In the genomic region with DNA sequence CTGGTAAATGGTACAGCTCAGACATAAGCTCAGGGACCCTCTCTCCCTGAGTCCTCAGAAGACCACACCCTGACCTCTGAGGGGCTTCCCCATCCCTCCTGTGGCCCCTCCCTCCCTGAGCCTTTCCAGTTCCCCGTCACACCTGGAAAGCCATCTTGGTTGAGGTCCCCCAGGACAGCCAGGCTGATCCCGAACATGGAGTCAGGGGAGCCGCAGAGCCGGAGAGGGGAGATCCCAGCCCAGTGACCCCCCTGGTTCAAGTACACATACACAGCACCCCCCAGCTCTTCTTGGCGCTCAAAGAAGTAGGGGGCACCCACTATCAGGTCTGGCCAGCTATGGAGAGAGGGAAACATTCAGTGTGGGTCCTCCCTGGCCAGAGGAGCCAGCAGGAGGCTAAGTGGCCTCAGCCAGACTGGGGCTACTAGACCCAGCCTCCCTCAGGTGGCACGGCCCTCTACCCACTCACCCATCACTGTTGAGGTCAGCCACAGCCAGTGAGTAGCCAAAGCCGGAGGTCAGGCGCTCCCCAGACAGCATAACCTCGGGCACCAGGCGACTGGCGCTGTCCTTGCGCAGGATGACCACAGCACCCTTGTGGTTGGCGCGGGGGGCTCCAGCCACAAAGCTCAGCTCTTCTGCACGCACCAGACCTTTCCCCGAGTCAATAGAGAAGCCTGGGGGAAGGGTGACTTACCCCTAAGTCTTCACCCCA, we compare ENCODE assay signal across 21 cellular contexts. TPM values are rescaled to one million over a fixed set of nuclear protein-coding genes. Genes with fewer than 3 reads are reported as not detected.
DNase-seq lines count a peak whose midpoint lies in the region; ATAC-seq and TF ChIP-seq lines count a peak whose summit lies in the region.
"Had no signal": no experiment of that assay in that cellular context is flagged by ENCODE, and none has a peak within 500 bp of the region (broad histone marks: within the 10 kb centered on the region; RNA-seq: fewer than 3 reads in every experiment).

No MANE protein-coding gene starts in this region.

- H3K4me1 ChIP-seq in RWPE2 (ENCODE audit: insufficient read depth, poor library complexity, severe bottlenecking) (peaks cover 6% of the 10 kb centered on the region), osteoblast (ENCODE audit: insufficient read depth, low read length) (peaks cover 7% of the 10 kb centered on the region), subcutaneous abdominal adipose tissue (ENCODE audit: control insufficient read depth in 5 of 5, insufficient read depth in 5 of 5, low read length in 5 of 5) (peaks cover 5 to 37% (median 27%) of the 10 kb centered on the region in 5 donors)
- H3K4me1 ChIP-seq: BE2C had no signal

- DNase-seq in H7 (peak; percentile 26), RWPE2 (ENCODE audit: low spot score) (peak; percentile 29), osteoblast (ENCODE audit: insufficient read length, low spot score, missing footprints) (peak; percentile 43), T-helper 1 cell (no peak), HuH-7 (ENCODE audit: low spot score) (no peak), NCI-H2171 treated with DMSO at 0.1 percent for 48 hours (lab: John Stamatoyannopoulos, UW) (no peak)
- DNase-seq: BE2C; Calu3; CD4-positive, alpha-beta memory T cell; DMS53; GOT3; Kasumi-1; MM.1S; NCI-H1105; NCI-H1694; NCI-H2107; NCI-H226; NCI-H524 treated with DMSO at 0.1 percent for 48 hours; Peyer's patch; SHP77 treated with DMSO at 0.1 percent for 48 hours had no signal

- no peak overlapping the region for H3K4me3 ChIP-seq in H7 (ENCODE audit: insufficient read depth, low read depth, low read length)
- H3K4me3 ChIP-seq in RWPE2 (ENCODE audit: severe bottlenecking) = no peak overlapping the region
- no peak overlapping the region for H3K4me3 ChIP-seq in osteoblast (ENCODE audit: insufficient read depth, low read length)
- H3K4me3 ChIP-seq in subcutaneous abdominal adipose tissue (ENCODE audit: low read depth in 1 of 5, low read length in 5 of 5) = no peak overlapping the region
- H3K4me3 ChIP-seq: Peyer's patch had no signal

- H3K27ac ChIP-seq in RWPE2 (ENCODE audit: poor library complexity, severe bottlenecking) (no peak overlapping the region), osteoblast (ENCODE audit: low read depth, low read length) (no peak overlapping the region), subcutaneous abdominal adipose tissue (ENCODE audit: low read depth, low read length) (peak overlapping the region; percentile 41)
- H3K27ac ChIP-seq: Peyer's patch had no signal

- H3K9ac ChIP-seq in subcutaneous abdominal adipose tissue (ENCODE audit: low read length in 5 of 5) = peak overlapping the region in 1 of 5 donors; percentile 49

- no peak for ATAC-seq in RWPE2 (ENCODE audit: low read depth)

- no peaks in the 10 kb centered on the region for H3K9me3 ChIP-seq in RWPE2 (ENCODE audit: severe bottlenecking)
- H3K9me3 ChIP-seq in osteoblast (ENCODE audit: low read depth, low read length) = no peaks in the 10 kb centered on the region
- H3K9me3 ChIP-seq in subcutaneous abdominal adipose tissue (ENCODE audit: control insufficient read depth in 5 of 5, low read length in 5 of 5) = no peaks in the 10 kb centered on the region
- H3K9me3 ChIP-seq: BE2C, Peyer's patch had no signal

- no peak overlapping the region for H3K4me2 ChIP-seq in osteoblast (ENCODE audit: insufficient read depth, low read length)

- no peak overlapping the region for H2AFZ ChIP-seq in osteoblast (ENCODE audit: low read length)

- peaks cover 8% of the 10 kb centered on the region for H3K36me3 ChIP-seq in H7 (replicated peaks; ENCODE audit: control insufficient read depth, insufficient read depth, low read length)
- no peaks in the 10 kb centered on the region for H3K36me3 ChIP-seq in RWPE2 (ENCODE audit: low read depth)
- H3K36me3 ChIP-seq in osteoblast (ENCODE audit: insufficient read depth, low read length) = peaks cover 69% of the 10 kb centered on the region
- peaks cover 0 to 90% (median 77%) of the 10 kb centered on the region in 5 donors for H3K36me3 ChIP-seq in subcutaneous abdominal adipose tissue (ENCODE audit: control insufficient read depth in 5 of 5, insufficient read depth in 5 of 5, low read length in 5 of 5)
- H3K36me3 ChIP-seq: BE2C, Peyer's patch had no signal

- H3K27me3 ChIP-seq in H7 (ENCODE audit: control insufficient read depth, insufficient read depth, low read length) = no peaks in the 10 kb centered on the region
- no peaks in the 10 kb centered on the region for H3K27me3 ChIP-seq in RWPE2 (ENCODE audit: insufficient read depth, poor library complexity, severe bottlenecking)
- no peaks in the 10 kb centered on the region for H3K27me3 ChIP-seq in osteoblast (ENCODE audit: insufficient read depth, low read length)
- no peaks in the 10 kb centered on the region for H3K27me3 ChIP-seq in subcutaneous abdominal adipose tissue (ENCODE audit: control insufficient read depth in 5 of 5, insufficient read depth in 4 of 5, low read length in 5 of 5)
- H3K27me3 ChIP-seq: Peyer's patch had no signal

- peaks cover 40% of the 10 kb centered on the region for H3K79me2 ChIP-seq in osteoblast (ENCODE audit: insufficient read depth, low read length)

- peaks cover 30% of the 10 kb centered on the region for H4K20me1 ChIP-seq in osteoblast (ENCODE audit: insufficient read depth, low read length)

- TF ChIP-seq CTCF in RWPE2 (IDR thresholded peaks at IDR 0.05; ENCODE audit: poor library complexity, severe bottlenecking) = no peak
- no peak for TF ChIP-seq CTCF in osteoblast (IDR thresholded peaks at IDR 0.05; ENCODE audit: extremely low read depth, low read depth, low read length)

RNA-seq across cellular contexts. Expression of a gene that starts 9.3 kb away (rescaled TPM):
- 38.0 and 46.1 TPM in 2 replicates for total RNA-seq in H7 (2014; rRNA removed; shearing (Covaris generic))
- 22.4 and 24.8 TPM in 2 replicates for total RNA-seq in osteoblast

RNA-seq across cellular contexts. Expression of a gene that starts 17.4 kb away (rescaled TPM):
- total RNA-seq in H7 (2014; rRNA removed; shearing (Covaris generic)) = 59.6 and 76.9 TPM in 2 replicates
- 46.0 and 59.4 TPM in 2 replicates for total RNA-seq in osteoblast

RNA-seq across cellular contexts. Expression of a gene that starts 21.8 kb away (rescaled TPM):
- 2.1 and 4.2 TPM in 2 replicates for total RNA-seq in H7 (2014; rRNA removed; shearing (Covaris generic))
- 27.7 and 32.2 TPM in 2 replicates for total RNA-seq in osteoblast

RNA-seq across cellular contexts. Expression of a gene that starts 30.4 kb away (rescaled TPM):
- 314 and 321 TPM in 2 replicates for total RNA-seq in H7 (2014; rRNA removed; shearing (Covaris generic))
- 3,072 and 3,128 TPM in 2 replicates for total RNA-seq in osteoblast

RNA-seq across cellular contexts. Expression of a gene that starts 44.5 kb away (rescaled TPM):
- 11.1 and 13.7 TPM in 2 replicates for total RNA-seq in H7 (2014; rRNA removed; shearing (Covaris generic))
- 4.1 and 4.3 TPM in 2 replicates for total RNA-seq in osteoblast

Comparison
In these comparisons a context has a peak if more than half of its experiments do, and no peak if none do; other contexts are left out.
1. DNase-seq: peak in H7 (single experiment), RWPE2 (single experiment) and osteoblast (single experiment); none in T-helper 1 cell (0 of 5), HuH-7 (single experiment) and NCI-H2171 treated with DMSO at 0.1 percent for 48 hours (single experiment).